ENCODE assay signal across 24 cellular contexts in genomic region chr5:5207832-5208231, GRCh38.
A peak's percentile ranks its signal among the peaks of the same experiment; 100 is the strongest.
DNase-seq lines count a peak whose midpoint lies in the region; ATAC-seq, FAIRE-seq and TF ChIP-seq lines count a peak whose summit lies in the region.
"Had no signal": no experiment of that assay in that cellular context is flagged by ENCODE, and none has a peak within 500 bp of the region (broad histone marks: within the 10 kb centered on the region; RNA-seq: fewer than 3 reads in every experiment).

No MANE protein-coding gene starts in this region.

- H3K36me3 Mint-ChIP-seq in WTC11, result peaks cover 25% of the 10 kb centered on the region
- peaks cover 20% of the 10 kb centered on the region for H3K36me3 Mint-ChIP-seq in nephron (ENCODE audit: low read depth)
- H3K36me3 Mint-ChIP-seq in endodermal cell (ENCODE audit: low read depth), result peaks cover 17% of the 10 kb centered on the region
- H3K36me3 Mint-ChIP-seq: CD8-positive, alpha-beta T cell had no signal

- H4K8ac ChIP-seq in IMR-90 (ENCODE audit: low read depth in 2 of 2, low read length in 2 of 2), result no peak overlapping the region
- H4K8ac ChIP-seq in mesendoderm (ENCODE audit: low read depth, low read length), result no peak overlapping the region

- TF ChIP-seq POLR2A in A549 (IDR thresholded peaks at IDR 0.05; ENCODE audit: low read length) (no peak), IMR-90 (IDR thresholded peaks at IDR 0.05; ENCODE audit: low read depth, low read length) (no peak)

- no peak overlapping the region for H4K91ac ChIP-seq in IMR-90 (ENCODE audit: insufficient read depth, low read depth, low read length)

- FAIRE-seq in A549 (lab: Jason Lieb, UNC), result no peak
- FAIRE-seq: A204.1, D721Med, G401.6, GM12891, GM19239 had no signal

- H3K27me3 Mint-ChIP-seq in WTC11 (ENCODE audit: low read depth) (no peaks in the 10 kb centered on the region), nephron (ENCODE audit: low read depth) (peaks cover 3% of the 10 kb centered on the region), endodermal cell (ENCODE audit: insufficient read depth) (no peaks in the 10 kb centered on the region)
- H3K27me3 Mint-ChIP-seq: B cell had no signal

- no peaks in the 10 kb centered on the region for H4K20me1 ChIP-seq in IMR-90 (ENCODE audit: insufficient read depth, low read length)
- H4K20me1 ChIP-seq: BLaER1 treated with 17β-estradiol and CSF1 and Interleukin-3, amounts not matched to agents 10 nM and 100 nM had no signal

- H3K9ac ChIP-seq in IMR-90 (ENCODE audit: low read depth, low read length) (no peak overlapping the region), mesendoderm (ENCODE audit: low read length) (no peak overlapping the region), endodermal cell (ENCODE audit: extremely low read depth, low read length, poor library complexity, severe bottlenecking) (no peak overlapping the region)
- H3K9ac ChIP-seq: BLaER1 treated with 17β-estradiol and CSF1 and Interleukin-3, amounts not matched to agents 10 nM and 100 nM had no signal

- intact Hi-C loops in IMR-90 (cut with micrococcal nuclease), result no loop called here

- no peaks in the 10 kb centered on the region for H3K9me3 ChIP-seq in A549
- no peaks in the 10 kb centered on the region for H3K9me3 ChIP-seq in IMR-90 (ENCODE audit: control insufficient read depth, insufficient read depth, low read length)
- H3K9me3 ChIP-seq in endodermal cell (ENCODE audit: control insufficient read depth, low read length), result no peaks in the 10 kb centered on the region
- H3K9me3 ChIP-seq: BLaER1 treated with 17β-estradiol and CSF1 and Interleukin-3, amounts not matched to agents 10 nM and 100 nM had no signal

- H2AK5ac ChIP-seq in IMR-90 (ENCODE audit: low read depth, low read length), result no peak overlapping the region
- no peak overlapping the region for H2AK5ac ChIP-seq in mesendoderm (ENCODE audit: low read length)

- TF ChIP-seq CTCF in A549 (IDR thresholded peaks at IDR 0.05), result no peak
- TF ChIP-seq CTCF in IMR-90 (conservative IDR thresholded peaks at IDR 0.05; ENCODE audit: low read depth, low read length), result no peak
- TF ChIP-seq CTCF in WTC11 (IDR thresholded peaks at IDR 0.05), result no peak
- TF ChIP-seq CTCF in nephron (IDR thresholded peaks at IDR 0.05; ENCODE audit: unreplicated experiment in 3 of 3), result no peak
- TF ChIP-seq CTCF in endodermal cell (conservative IDR thresholded peaks at IDR 0.05), result no peak

- no peak overlapping the region for H2AFZ ChIP-seq in IMR-90 (replicated peaks; ENCODE audit: low read length, poor library complexity)

- H3K36me3 ChIP-seq in IMR-90 (ENCODE audit: control insufficient read depth, insufficient read depth, low read length) (no peaks in the 10 kb centered on the region), mesendoderm (ENCODE audit: control insufficient read depth, insufficient read depth, low read length) (no peaks in the 10 kb centered on the region), endodermal cell (ENCODE audit: control insufficient read depth, insufficient read depth, low read length) (no peaks in the 10 kb centered on the region)
- H3K36me3 ChIP-seq: BLaER1 treated with 17β-estradiol and CSF1 and Interleukin-3, amounts not matched to agents 10 nM and 100 nM had no signal

- no peak overlapping the region for H3K4me3 ChIP-seq in A549
- H3K4me3 ChIP-seq in IMR-90 (ENCODE audit: insufficient read depth, low read depth, low read length), result no peak overlapping the region
- no peak overlapping the region for H3K4me3 ChIP-seq in mesendoderm (ENCODE audit: low read length)
- no peak overlapping the region for H3K4me3 ChIP-seq in endodermal cell (ENCODE audit: low read length)
- H3K4me3 ChIP-seq: BLaER1 treated with 17β-estradiol and CSF1 and Interleukin-3, amounts not matched to agents 10 nM and 100 nM had no signal

- H3K18ac ChIP-seq in IMR-90 (ENCODE audit: low read depth, low read length) (no peak overlapping the region), mesendoderm (ENCODE audit: low read length) (no peak overlapping the region)

- H2BK20ac ChIP-seq in IMR-90 (ENCODE audit: low read depth, low read length), result no peak overlapping the region

- no peak for TF ChIP-seq EP300 in A549 (IDR thresholded peaks at IDR 0.05)

- H4K5ac ChIP-seq in IMR-90 (ENCODE audit: low read depth, low read length) (no peak overlapping the region), mesendoderm (ENCODE audit: low read length) (no peak overlapping the region)

- DNase-seq in A549 (ENCODE audit: low read depth in 1 of 2, low spot score in 1 of 2) (no peak), IMR-90 (no peak), WTC11 (ENCODE audit: low spot score) (no peak), NCI-H146 (lab: John Stamatoyannopoulos, UW) (no peak), mesendoderm (no peak), endodermal cell (no peak)
- DNase-seq: 8988T; AML-193; Caco-2; Calu3; CD4-positive, alpha-beta T cell; CD8-positive, alpha-beta T cell; DMS79 treated with DMSO at 0.1 percent for 48 hours; GF-D8 had no signal

- CTCF ChIA-PET in A549 (lab: Yijun Ruan, JAX), result interaction anchor here (1.1 kb wide), 1 partner anchor 21 kb away, joined by 3 read pairs; no protein-coding TSS in a partner anchor
- CTCF ChIA-PET in IMR-90 (lab: Yijun Ruan, JAX), result no interaction called here
- CTCF ChIA-PET in WTC11 (lab: Charles Lee), result no interaction called here

- peak overlapping the region; percentile 43; the same call in 1 of the 2 replicates for H3K27ac Mint-ChIP-seq in WTC11
- H3K27ac Mint-ChIP-seq in nephron, result peak overlapping the region in 2 of 3 experiments; percentile 48 to 83
- H3K27ac Mint-ChIP-seq in endodermal cell, result no peak overlapping the region
- H3K27ac Mint-ChIP-seq: B cell; CD4-positive, alpha-beta T cell; CD8-positive, alpha-beta T cell had no signal

- WGBS in A549 (ENCODE audit: missing lambda C conversion rate), result 60% methylated on average over 3 of the region's 3 CpGs
- WGBS in IMR-90 (ENCODE audit: extremely low coverage in 2 of 2, insufficient read length in 1 of 2), 2 experiments, result no CpG with 5 or more reads among the region's 3 CpGs
- no CpG with 5 or more reads among the region's 3 CpGs for WGBS in mesendoderm (ENCODE audit: extremely low coverage, insufficient coverage, low lambda C conversion rate)
- 94% methylated on average over 3 of the region's 3 CpGs; no CpG with 5 or more reads in 1 of the 2 experiments for WGBS in endodermal cell (ENCODE audit: insufficient coverage in 1 of 2, insufficient read length in 1 of 2), 2 experiments

- H3K4me1 ChIP-seq in A549, result no peaks in the 10 kb centered on the region
- no peaks in the 10 kb centered on the region for H3K4me1 ChIP-seq in IMR-90 (ENCODE audit: control insufficient read depth, insufficient read depth, low read length)
- H3K4me1 ChIP-seq in mesendoderm (ENCODE audit: control insufficient read depth, low read depth, low read length), result no peaks in the 10 kb centered on the region
- H3K4me1 ChIP-seq in endodermal cell (ENCODE audit: control insufficient read depth, insufficient read depth, low read length), result no peaks in the 10 kb centered on the region
- H3K4me1 ChIP-seq: BLaER1 treated with 17β-estradiol and CSF1 and Interleukin-3, amounts not matched to agents 10 nM and 100 nM; Caco-2 had no signal

- TF ChIP-seq RAD21 in A549 (conservative IDR thresholded peaks at IDR 0.05 in 1 of 2, IDR thresholded peaks at IDR 0.05 in 1 of 2) (no peak), IMR-90 (IDR thresholded peaks at IDR 0.05; ENCODE audit: low read length) (no peak)

- no peak overlapping the region for H3K4me3 Mint-ChIP-seq in WTC11
- no peak overlapping the region for H3K4me3 Mint-ChIP-seq in nephron
- no peak overlapping the region for H3K4me3 Mint-ChIP-seq in endodermal cell
- H3K4me3 Mint-ChIP-seq: B cell; CD4-positive, alpha-beta T cell; CD8-positive, alpha-beta T cell had no signal

- H3K27me3 ChIP-seq in IMR-90 (ENCODE audit: control insufficient read depth, insufficient read depth, low read length) (no peaks in the 10 kb centered on the region), mesendoderm (ENCODE audit: insufficient read depth, low read length, poor library complexity) (no peaks in the 10 kb centered on the region), endodermal cell (ENCODE audit: control insufficient read depth, insufficient read depth, low read length, poor library complexity, severe bottlenecking) (no peaks in the 10 kb centered on the region)
- H3K27me3 ChIP-seq: BLaER1 treated with 17β-estradiol and CSF1 and Interleukin-3, amounts not matched to agents 10 nM and 100 nM had no signal

- ATAC-seq in A549 (no peak), IMR-90 (ENCODE audit: low read depth) (no peak), WTC11 (no peak), HG03045 (IDR thresholded peaks at IDR 0.05; ENCODE audit: unreplicated experiment) (no peak)
- ATAC-seq: CD8-positive, alpha-beta T cell had no signal

- H3K4me2 ChIP-seq in A549, result no peak overlapping the region
- H3K4me2 ChIP-seq in IMR-90 (ENCODE audit: low read depth, low read length), result no peak overlapping the region
- H3K4me2 ChIP-seq in mesendoderm (ENCODE audit: low read length), result no peak overlapping the region
- H3K4me2 ChIP-seq: BLaER1 treated with 17β-estradiol and CSF1 and Interleukin-3, amounts not matched to agents 10 nM and 100 nM had no signal

- no peak overlapping the region for H2AK9ac ChIP-seq in IMR-90 (replicated peaks; ENCODE audit: low read depth, low read length, poor library complexity)

- in situ Hi-C loops in IMR-90 (cut with MboI; ENCODE audit: low sequenced_read_pairs), result no loop called here

- dilution Hi-C loops in IMR-90 (cut with HindIII; ENCODE audit: low sequenced_read_pairs, unreplicated experiment), result no loop called here

- H2BK15ac ChIP-seq in IMR-90 (ENCODE audit: low read depth, low read length), result no peak overlapping the region
- no peak overlapping the region for H2BK15ac ChIP-seq in mesendoderm (replicated peaks; ENCODE audit: low read depth)

- H2BK120ac ChIP-seq in IMR-90 (ENCODE audit: low read depth, low read length) (no peak overlapping the region), mesendoderm (ENCODE audit: low read depth, low read length) (no peak overlapping the region)

- H3K79me2 ChIP-seq in mesendoderm (ENCODE audit: control insufficient read depth, insufficient read depth, low read length), result no peaks in the 10 kb centered on the region

- BruUV-seq in IMR-90 (replicated peaks; lab: Mats Ljungman, UMichigan), result no TSS peak

- H3K9me3 Mint-ChIP-seq in WTC11 (peaks cover 8% of the 10 kb centered on the region; the same call in 1 of the 2 replicates), nephron (no peaks in the 10 kb centered on the region), endodermal cell (peaks cover 7% of the 10 kb centered on the region)
- H3K9me3 Mint-ChIP-seq: CD8-positive, alpha-beta T cell had no signal

- H3K14ac ChIP-seq in IMR-90 (replicated peaks; ENCODE audit: low read depth, low read length), result no peak overlapping the region

- H3K56ac ChIP-seq in IMR-90 (ENCODE audit: extremely low read depth, insufficient read depth, low read length), result no peak overlapping the region
- H3K56ac ChIP-seq in mesendoderm (ENCODE audit: low read length), result no peak overlapping the region

- H3K4me1 Mint-ChIP-seq in WTC11, result no peaks in the 10 kb centered on the region
- peaks cover 44% of the 10 kb centered on the region for H3K4me1 Mint-ChIP-seq in nephron
- no peaks in the 10 kb centered on the region for H3K4me1 Mint-ChIP-seq in endodermal cell
- H3K4me1 Mint-ChIP-seq: B cell had no signal

- H3K27ac ChIP-seq in A549, result no peak overlapping the region
- H3K27ac ChIP-seq in IMR-90 (ENCODE audit: insufficient read depth, low read length), result no peak overlapping the region
- H3K27ac ChIP-seq in mesendoderm (ENCODE audit: low read depth, low read length), result no peak overlapping the region
- no peak overlapping the region for H3K27ac ChIP-seq in endodermal cell (ENCODE audit: low read depth, low read length)
- H3K27ac ChIP-seq: BLaER1 treated with 17β-estradiol and CSF1 and Interleukin-3, amounts not matched to agents 10 nM and 100 nM; C4-2B had no signal

- no peaks in the 10 kb centered on the region for H3K9me1 ChIP-seq in IMR-90 (ENCODE audit: insufficient read depth, low read length)

- H3K79me1 ChIP-seq in IMR-90 (ENCODE audit: low read depth in 1 of 2, low read length in 2 of 2) (no peaks in the 10 kb centered on the region), mesendoderm (ENCODE audit: low read length) (no peaks in the 10 kb centered on the region)

- POLR2A ChIA-PET in A549 (lab: Yijun Ruan, JAX), result no interaction called here
- POLR2A ChIA-PET in IMR-90 (lab: Charles Lee; ENCODE audit: unreplicated experiment), result no interaction called here
- POLR2A ChIA-PET in WTC11 (lab: Charles Lee), result no interaction called here

- H3K4ac ChIP-seq in IMR-90 (ENCODE audit: low read depth, low read length) (no peak overlapping the region), mesendoderm (ENCODE audit: low read depth, low read length) (no peak overlapping the region)

- H2BK5ac ChIP-seq in IMR-90 (ENCODE audit: low read depth, low read length, poor library complexity, severe bottlenecking) (no peak overlapping the region), mesendoderm (ENCODE audit: low read length) (no peak overlapping the region)

- H3K23ac ChIP-seq in IMR-90 (ENCODE audit: low read depth, low read length), result no peak overlapping the region
- no peak overlapping the region for H3K23ac ChIP-seq in mesendoderm (ENCODE audit: low read length)
